In the genomic region with DNA sequence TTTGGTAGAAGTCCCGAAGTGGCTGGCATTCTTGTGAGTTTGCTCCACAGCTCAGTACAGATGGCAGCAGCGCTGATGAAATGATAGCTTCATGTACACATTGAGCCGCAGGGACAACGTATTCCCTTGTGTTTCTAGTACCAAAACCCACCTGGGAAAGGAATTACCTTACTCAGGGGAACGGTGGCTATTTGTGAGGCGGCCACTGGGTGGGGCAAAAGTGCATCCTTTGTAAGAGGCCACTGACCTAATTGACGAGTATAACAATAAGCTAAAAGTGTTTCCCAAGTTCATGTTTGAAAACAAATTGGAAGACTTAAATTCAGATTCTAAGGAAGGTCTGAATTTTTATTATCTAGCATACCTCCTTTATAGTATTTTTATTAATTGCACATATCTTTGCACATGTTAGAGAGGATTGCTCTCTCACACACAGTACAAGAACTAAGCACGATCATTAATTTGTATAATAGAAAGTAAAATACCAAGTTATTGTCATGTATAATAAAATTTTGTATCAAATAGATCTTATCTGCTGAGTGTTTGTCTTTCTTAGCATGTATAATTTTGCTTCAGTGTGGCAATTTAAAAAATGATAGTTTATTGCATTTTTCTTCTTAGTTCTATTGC, we compare ENCODE assay signal across 9 cellular contexts. TPM values are rescaled to one million over a fixed set of nuclear protein-coding genes. Genes with fewer than 3 reads are reported as not detected.
DNase-seq lines count a peak whose midpoint lies in the region; ATAC-seq, FAIRE-seq and TF ChIP-seq lines count a peak whose summit lies in the region.
"Had no signal": no experiment of that assay in that cellular context is flagged by ENCODE, and none has a peak within 500 bp of the region (broad histone marks: within the 10 kb centered on the region; RNA-seq: fewer than 3 reads in every experiment).

No MANE protein-coding gene starts in this region.

- in situ Hi-C loops in transverse colon (cut with MboI; ENCODE audit: low pct_ligation_motif_present in 1 of 4, low pct_unique_long_range_greater_than_20kb in 1 of 4, low sequenced_read_pairs in 3 of 4): no loop called here

- TF ChIP-seq POLR2A in H1 (IDR thresholded peaks at IDR 0.05; ENCODE audit: control extremely low read depth in 1 of 2, low read depth in 2 of 2, low read length in 2 of 2) (no peak), transverse colon (IDR thresholded peaks at IDR 0.05) (no peak)

- H3K23me2 ChIP-seq in H1 (ENCODE audit: low read depth, low read length): no peaks in the 10 kb centered on the region

- H3K27me3 ChIP-seq in cardiac muscle cell: no peaks in the 10 kb centered on the region
- H3K27me3 ChIP-seq in right atrium auricular region: no peaks in the 10 kb centered on the region
- peaks cover 0 to 2% (median 0%) of the 10 kb centered on the region in 4 experiments; a peak in 1 of 7 replicates for H3K27me3 ChIP-seq in H1 (replicated peaks in 1 of 4; ENCODE audit: control insufficient read depth in 3 of 4, extremely low read depth in 1 of 4, insufficient read depth in 3 of 4, low read length in 3 of 4)
- no peaks in the 10 kb centered on the region for H3K27me3 ChIP-seq in transverse colon
- H3K27me3 ChIP-seq in MG63: no peaks in the 10 kb centered on the region

- ATAC-seq in natural killer cell treated with Interleukin-12 subunit alpha and Interleukin-12 subunit beta and Interleukin-15 and Interleukin-18, amount 100 ng/mL, for 72 hours: no peak
- ATAC-seq in HG03175 (IDR thresholded peaks at IDR 0.05; ENCODE audit: unreplicated experiment): no peak

- no peak overlapping the region for H3K14ac ChIP-seq in H1 (ENCODE audit: insufficient read length)

- H4K8ac ChIP-seq in H1 (ENCODE audit: extremely low read depth, insufficient read depth, low read length): no peak overlapping the region

- H2BK120ac ChIP-seq in H1 (replicated peaks; ENCODE audit: low read depth, low read length): no peak overlapping the region

- peaks cover 9% of the 10 kb centered on the region for H3K36me3 Mint-ChIP-seq in natural killer cell treated with Interleukin-12 subunit alpha and Interleukin-12 subunit beta and Interleukin-15 and Interleukin-18, amount 100 ng/mL, for 72 hours

- DNase-seq in cardiac muscle cell (ENCODE audit: low read depth in 1 of 2, low spot score in 1 of 2) (peak; percentile 0 to 52), right atrium auricular region (ENCODE audit: low spot score) (no peak), NCI-H446 treated with DMSO at 0.1 percent for 48 hours (lab: John Stamatoyannopoulos, UW) (peak; percentile 36), H1 (ENCODE audit: low read depth in 1 of 2, low spot score in 2 of 2) (peak; percentile 38 to 67), transverse colon (peak; percentile 33), MG63 (no peak)
- no peak for DNase-seq in natural killer cell treated with Interleukin-12 subunit alpha and Interleukin-12 subunit beta and Interleukin-15 and Interleukin-18, amount 100 ng/mL, for 72 hours (ENCODE audit: low spot score)

- H3K56ac ChIP-seq in H1 (replicated peaks; ENCODE audit: insufficient read length, low read depth, low read length): no peak overlapping the region

- no peak overlapping the region for H4K91ac ChIP-seq in H1 (replicated peaks; ENCODE audit: insufficient read length, low read length)

- H2AFZ ChIP-seq in H1 (ENCODE audit: low read length): peak overlapping the region; percentile 90; the same call in 1 of the 2 replicates

- no peak overlapping the region for H3K27ac ChIP-seq in cardiac muscle cell
- no peak overlapping the region for H3K27ac ChIP-seq in right atrium auricular region
- no peak overlapping the region for H3K27ac ChIP-seq in H1 (ENCODE audit: low read depth, low read length)
- no peak overlapping the region for H3K27ac ChIP-seq in transverse colon

- no peak overlapping the region for H2BK12ac ChIP-seq in H1 (ENCODE audit: low read depth, low read length)

- H3K27ac Mint-ChIP-seq in natural killer cell treated with Interleukin-12 subunit alpha and Interleukin-12 subunit beta and Interleukin-15 and Interleukin-18, amount 100 ng/mL, for 72 hours: no peak overlapping the region

- intact Hi-C loops in transverse colon (cut with DNase I; ENCODE audit: low total_unique reads): no loop called here

- TF ChIP-seq RAD21 in H1 (IDR thresholded peaks at IDR 0.05 in 1 of 2, conservative IDR thresholded peaks at IDR 0.05 in 1 of 2; ENCODE audit: low read depth in 2 of 2, low read length in 2 of 2): peak; percentile 81 to 83

- POLR2A ChIA-PET in H1 (lab: Charles Lee; ENCODE audit: partially characterized antibody): interaction anchor here (0.8 kb wide), 1 partner anchor 25 kb away, joined by 4 read pairs; the partner anchor contains the start of gene CDH7

- H3K4me1 ChIP-seq in cardiac muscle cell (ENCODE audit: low read depth) (no peaks in the 10 kb centered on the region), right atrium auricular region (no peaks in the 10 kb centered on the region), H1 (replicated peaks in 1 of 4; ENCODE audit: control insufficient read depth in 3 of 4, insufficient read depth in 4 of 4, low read length in 3 of 4) (no peaks in the 10 kb centered on the region), transverse colon (no peaks in the 10 kb centered on the region)

- H2BK5ac ChIP-seq in H1 (ENCODE audit: low read depth, low read length): no peak overlapping the region

- no peaks in the 10 kb centered on the region for H3K4me1 Mint-ChIP-seq in natural killer cell treated with Interleukin-12 subunit alpha and Interleukin-12 subunit beta and Interleukin-15 and Interleukin-18, amount 100 ng/mL, for 72 hours (ENCODE audit: low read depth in 2 of 2)

- no peak overlapping the region for H3K4ac ChIP-seq in H1 (replicated peaks; ENCODE audit: insufficient read length, low read depth, low read length)

- TF ChIP-seq EP300 in H1 (IDR thresholded peaks at IDR 0.05; ENCODE audit: borderline replicate concordance in 1 of 2, low read depth in 2 of 2, low read length in 2 of 2) (no peak), transverse colon (IDR thresholded peaks at IDR 0.05; ENCODE audit: low read depth) (no peak)

- peak; percentile 97 for FAIRE-seq in H1 (lab: Jason Lieb, UNC)
- FAIRE-seq: endothelial cell of umbilical vein had no signal

- TF ChIP-seq CTCF in cardiac muscle cell (IDR thresholded peaks at IDR 0.05; ENCODE audit: low read depth, low read length) (no peak), right atrium auricular region (IDR thresholded peaks at IDR 0.05) (peak in 1 of 2 donors; percentile 47), H1 (IDR thresholded peaks at IDR 0.05; ENCODE audit: control extremely low read depth in 1 of 3, insufficient read depth in 1 of 3, low read depth in 1 of 3, low read length in 3 of 3) (peak; percentile 59 to 75 (median 69)), transverse colon (IDR thresholded peaks at IDR 0.05) (peak; percentile 32 to 42 (median 38))

- no peak overlapping the region for H3K18ac ChIP-seq in H1 (ENCODE audit: extremely low read depth, low read length)

- CTCF ChIA-PET in H1 (lab: Charles Lee; ENCODE audit: partially characterized antibody): interaction anchor here (0.6 to 1.2 kb wide), 14 partner anchors 9 to 1277 kb away, joined by 3 to 14 read pairs (median 3); no protein-coding TSS in a partner anchor

- no peak overlapping the region for H2AK5ac ChIP-seq in H1 (ENCODE audit: low read depth, low read length)

- no peak overlapping the region for H3K4me3 Mint-ChIP-seq in natural killer cell treated with Interleukin-12 subunit alpha and Interleukin-12 subunit beta and Interleukin-15 and Interleukin-18, amount 100 ng/mL, for 72 hours

- H3K4me2 ChIP-seq in H1 (ENCODE audit: insufficient read depth in 1 of 2, low read depth in 2 of 2, low read length in 2 of 2): no peak overlapping the region

- no peaks in the 10 kb centered on the region for H3K79me1 ChIP-seq in H1 (ENCODE audit: low read depth, low read length)

- no peaks in the 10 kb centered on the region for H3K79me2 ChIP-seq in H1 (ENCODE audit: control insufficient read depth in 1 of 2, insufficient read depth in 2 of 2, low read length in 2 of 2)

- no peaks in the 10 kb centered on the region for H3K9me3 ChIP-seq in cardiac muscle cell (ENCODE audit: low read depth)
- no peaks in the 10 kb centered on the region for H3K9me3 ChIP-seq in right atrium auricular region
- no peaks in the 10 kb centered on the region for H3K9me3 ChIP-seq in H1 (ENCODE audit: insufficient read depth in 2 of 2, low read depth in 1 of 2, low read length in 1 of 2)
- H3K9me3 ChIP-seq in transverse colon: no peaks in the 10 kb centered on the region
- H3K9me3 ChIP-seq in MG63: no peaks in the 10 kb centered on the region

- no peak overlapping the region for H2BK15ac ChIP-seq in H1 (ENCODE audit: low read length)

- no peaks in the 10 kb centered on the region for H3K36me3 ChIP-seq in cardiac muscle cell
- no peaks in the 10 kb centered on the region for H3K36me3 ChIP-seq in right atrium auricular region
- no peaks in the 10 kb centered on the region for H3K36me3 ChIP-seq in H1 (ENCODE audit: control insufficient read depth in 2 of 4, insufficient read depth in 4 of 4, low read length in 3 of 4)
- no peaks in the 10 kb centered on the region for H3K36me3 ChIP-seq in transverse colon
- H3K36me3 ChIP-seq in MG63: no peaks in the 10 kb centered on the region

- H4K20me1 ChIP-seq in H1 (replicated peaks in 1 of 2; ENCODE audit: control insufficient read depth in 1 of 2, insufficient read depth in 2 of 2, low read length in 2 of 2): no peaks in the 10 kb centered on the region

- H3K23ac ChIP-seq in H1 (ENCODE audit: insufficient read length): no peak overlapping the region

- H2BK20ac ChIP-seq in H1 (ENCODE audit: low read length): no peak overlapping the region

- no peak overlapping the region for H4K5ac ChIP-seq in H1 (ENCODE audit: insufficient read length, low read depth, low read length)

- H3K9ac ChIP-seq in H1 (replicated peaks in 1 of 4; ENCODE audit: extremely low read depth in 1 of 4, low read depth in 3 of 4, low read length in 3 of 4): no peak overlapping the region

- H3K27me3 Mint-ChIP-seq in natural killer cell treated with Interleukin-12 subunit alpha and Interleukin-12 subunit beta and Interleukin-15 and Interleukin-18, amount 100 ng/mL, for 72 hours: no peaks in the 10 kb centered on the region

- 33% methylated on average over 8 of the region's 8 CpGs; no CpG with 5 or more reads in 1 of the 2 experiments for WGBS in H1 (ENCODE audit: extremely low coverage in 1 of 2, insufficient coverage in 1 of 2, insufficient read length in 1 of 2, insufficient replicate concordance in 2 of 2, low coverage in 1 of 2, low lambda C conversion rate in 2 of 2, missing lambda C conversion rate in 1 of 2), 2 experiments
- 19 to 22% methylated on average over 5 to 8 of the region's 8 CpGs for WGBS in transverse colon (ENCODE audit: low coverage in 1 of 2), 2 donors

- H3K4me3 ChIP-seq in cardiac muscle cell (no peak overlapping the region), right atrium auricular region (no peak overlapping the region), H1 (ENCODE audit: extremely low read depth in 1 of 4, insufficient read depth in 2 of 4, low read depth in 3 of 4, low read length in 4 of 4) (no peak overlapping the region), transverse colon (no peak overlapping the region), MG63 (no peak overlapping the region)

- peaks cover 9% of the 10 kb centered on the region for H3K9me3 Mint-ChIP-seq in natural killer cell treated with Interleukin-12 subunit alpha and Interleukin-12 subunit beta and Interleukin-15 and Interleukin-18, amount 100 ng/mL, for 72 hours

RNA-seq across cellular contexts. Expression of gene CDH7, which starts 25.3 kb away (rescaled TPM):
- total RNA-seq in cardiac muscle cell (0.32 and 0.74 TPM in 2 replicates), right atrium auricular region (not detected), transverse colon (not detected)
- polyA plus RNA-seq in cardiac muscle cell (0.01 and 0.34 TPM in 2 replicates), H1 (2011; rRNA removed) (0.67 and 1.00 TPM in 2 replicates)
- total RNA-seq in H1 (2021; fragmentation: NEBNext Ultra II Directional; extraction: Animal tissue kit (Norgen Biotek cat#: 25700)): 1.3 and 1.5 TPM in 2 replicates
- 1.0 TPM for polyA plus RNA-seq in H1 (2011; cell fraction: cytosol; rRNA removed)
- polyA plus RNA-seq in H1 (2011; cell fraction: nucleus; rRNA removed): 1.2 TPM
- 0.74 to 1.2 TPM (median 0.91 TPM) in 4 replicates for polyA plus RNA-seq in H1 (2012, experiment 1 of 2)
- polyA plus RNA-seq in H1 (2012, experiment 2 of 2): 0.39 TPM
- 0.65 TPM for polyA plus RNA-seq in H1 (2013, experiment 1 of 2)
- polyA plus RNA-seq in H1 (2013, experiment 2 of 2): 0.87 TPM
- 3.0 and 4.9 TPM in 2 replicates for polyA minus RNA-seq in H1 (2011; rRNA and poly(A)+ RNA removed)
- 1.5 TPM for polyA minus RNA-seq in H1 (2011; cell fraction: cytosol; rRNA and poly(A)+ RNA removed)
- polyA minus RNA-seq in H1 (2011; cell fraction: nucleus; rRNA and poly(A)+ RNA removed): 3.5 TPM
- total RNA-seq in natural killer cell treated with Interleukin-12 subunit alpha and Interleukin-12 subunit beta and Interleukin-15 and Interleukin-18, amount 100 ng/mL, for 72 hours: not detected
- total RNA-seq in MG63 (2014; rRNA removed; shearing (Covaris generic); ENCODE audit: low replicate concordance): not detected in 2 replicates
- total RNA-seq: endothelial cell of umbilical vein had no signal
- polyA plus RNA-seq: endothelial cell of umbilical vein had no signal

Comparison
In these comparisons a context has a peak if more than half of its experiments do, and no peak if none do; other contexts are left out.
1. DNase-seq: peak in cardiac muscle cell (2 of 2), NCI-H446 treated with DMSO at 0.1 percent for 48 hours (single experiment), H1 (2 of 2) and transverse colon (single experiment); none in right atrium auricular region (single experiment), natural killer cell treated with Interleukin-12 subunit alpha and Interleukin-12 subunit beta and Interleukin-15 and Interleukin-18, amount 100 ng/mL, for 72 hours (single experiment) and MG63 (single experiment).